Comparison of ENCODE assay signal across 8 cellular contexts in the genomic region with DNA sequence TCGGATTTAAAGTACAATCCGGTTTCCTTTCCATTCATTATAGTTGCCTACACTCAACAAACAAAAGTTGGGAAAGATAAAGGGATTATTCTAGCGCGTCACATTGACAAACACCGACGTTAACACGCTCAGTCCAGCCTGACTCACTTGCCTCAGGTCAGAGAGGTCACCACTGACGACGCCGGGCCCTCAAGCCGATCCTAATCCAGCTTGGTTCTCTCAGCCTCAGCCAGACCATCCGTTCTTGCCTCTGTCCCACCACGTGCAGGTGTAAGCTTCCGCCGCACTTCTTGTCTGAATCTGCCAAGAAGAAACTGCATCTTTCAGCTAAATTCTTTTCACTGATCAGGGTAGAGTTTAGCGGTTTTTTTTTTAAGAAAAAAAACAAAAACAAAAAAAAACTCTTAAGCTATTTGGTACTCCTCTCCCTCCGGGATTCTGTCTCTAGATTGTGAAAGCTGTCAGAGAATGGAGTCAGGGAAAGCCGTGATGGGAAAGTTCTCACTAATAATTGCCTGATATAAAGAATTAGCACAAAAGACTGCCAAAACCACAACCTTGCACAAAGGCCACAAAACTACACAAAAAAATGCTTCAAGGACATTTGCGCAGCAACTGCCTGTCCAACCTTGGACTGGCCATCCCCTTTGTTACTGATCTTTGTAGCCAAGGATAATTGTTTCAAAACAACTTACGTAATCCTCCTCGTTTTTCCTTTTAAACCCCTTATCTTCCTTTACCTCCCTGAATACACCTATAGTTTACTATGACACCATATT. TPM values are rescaled to one million over a fixed set of nuclear protein-coding genes. Genes with fewer than 3 reads are reported as not detected.
DNase-seq lines count a peak whose midpoint lies in the region; ATAC-seq, FAIRE-seq and TF ChIP-seq lines count a peak whose summit lies in the region.

No MANE protein-coding gene starts in this region.

- peaks cover 3% of the 10 kb centered on the region for H3F3A ChIP-seq in smooth muscle cell (ENCODE audit: low read depth)

- peak; percentile 62 for ATAC-seq in Panc1
- ATAC-seq in GM18498 (IDR thresholded peaks at IDR 0.05; ENCODE audit: unreplicated experiment), result no peak
- ATAC-seq in GM21737 (IDR thresholded peaks at IDR 0.05; ENCODE audit: unreplicated experiment), result no peak

- H3K9ac ChIP-seq in kidney (ENCODE audit: low read length in 2 of 2) (peak overlapping the region; percentile 1 to 21), smooth muscle cell (ENCODE audit: low read depth) (no peak overlapping the region)

- WGBS in smooth muscle cell (ENCODE audit: low lambda C conversion rate), result 28% methylated on average over 21 of the region's 21 CpGs

- peak overlapping the region; percentile 95 for H3K4me2 ChIP-seq in smooth muscle cell

- DNase-seq in NCI-H524 (lab: John Stamatoyannopoulos, UW) (peak; percentile 2 to 45), NCI-H524 treated with DMSO at 0.1 percent for 48 hours (lab: John Stamatoyannopoulos, UW) (no peak), Panc1 (ENCODE audit: low read depth, low spot score) (no peak), caudate nucleus (lab: John Stamatoyannopoulos, UW) (peak in 16 of 61 donors; percentile 10 to 58 (median 36)), kidney (peak; percentile 79), smooth muscle cell (lab: John Stamatoyannopoulos, UW; ENCODE audit: unreplicated experiment) (no peak)

- no peak for FAIRE-seq in kidney (lab: Jason Lieb, UNC)

- CTCF ChIA-PET in Panc1 (lab: Charles Lee), result no interaction called here

- H3K27me3 ChIP-seq in Panc1 (ENCODE audit: control insufficient read depth, insufficient read depth, low read length) (no peaks in the 10 kb centered on the region), smooth muscle cell (ENCODE audit: low read depth) (no peaks in the 10 kb centered on the region)

- in situ Hi-C loops in Panc1 (cut with HindIII; ENCODE audit: low pct_unique_long_range_greater_than_20kb, low sequenced_read_pairs), result no loop called here

- peaks cover 22% of the 10 kb centered on the region for H3K79me2 ChIP-seq in smooth muscle cell (ENCODE audit: low read depth)

- H3K4me3 ChIP-seq in Panc1 (ENCODE audit: low read depth in 2 of 2, low read length in 2 of 2) (peak overlapping the region; percentile 64), kidney (ENCODE audit: low read length in 2 of 2) (peak overlapping the region; percentile 43 to 58), smooth muscle cell (peak overlapping the region; percentile 73)

- H3K36me3 ChIP-seq in Panc1 (ENCODE audit: control insufficient read depth, insufficient read depth, low read length), result no peaks in the 10 kb centered on the region
- no peaks in the 10 kb centered on the region for H3K36me3 ChIP-seq in kidney (ENCODE audit: control insufficient read depth in 1 of 2, insufficient read depth in 2 of 2, low read length in 2 of 2)
- H3K36me3 ChIP-seq in smooth muscle cell (ENCODE audit: low read depth), result no peaks in the 10 kb centered on the region

- peaks cover 28% of the 10 kb centered on the region for H3K4me1 ChIP-seq in Panc1 (ENCODE audit: control insufficient read depth, insufficient read depth, low read length)
- peaks cover 0 to 7% of the 10 kb centered on the region in 2 donors for H3K4me1 ChIP-seq in kidney (ENCODE audit: control insufficient read depth in 1 of 2, insufficient read depth in 1 of 2, low read depth in 1 of 2, low read length in 2 of 2)
- peaks cover 20% of the 10 kb centered on the region for H3K4me1 ChIP-seq in smooth muscle cell (ENCODE audit: low read depth)

- H3K27ac ChIP-seq in Panc1 (ENCODE audit: low read length) (peak overlapping the region; percentile 76), caudate nucleus (ENCODE audit: low read depth, low read length) (peak overlapping the region; percentile 89), kidney (ENCODE audit: low read depth in 2 of 2, low read length in 2 of 2) (peak overlapping the region; percentile 72 to 79), smooth muscle cell (ENCODE audit: low read depth) (peak overlapping the region; percentile 74)

- no peaks in the 10 kb centered on the region for H3K9me3 ChIP-seq in Panc1 (ENCODE audit: control insufficient read depth, insufficient read depth, low read depth, low read length)
- H3K9me3 ChIP-seq in kidney (ENCODE audit: control insufficient read depth in 1 of 2, low read length in 2 of 2), result no peaks in the 10 kb centered on the region
- H3K9me3 ChIP-seq in smooth muscle cell (replicated peaks; ENCODE audit: low read depth), result no peaks in the 10 kb centered on the region

- intact Hi-C loops in Panc1 (cut with micrococcal nuclease; ENCODE audit: unreplicated experiment) (no loop called here), kidney (cut with DNase I) (no loop called here)

- no peak for TF ChIP-seq CTCF in Panc1 (IDR thresholded peaks at IDR 0.05)
- no peak for TF ChIP-seq CTCF in kidney (IDR thresholded peaks at IDR 0.05; ENCODE audit: borderline replicate concordance, extremely low read depth, insufficient read depth)
- TF ChIP-seq CTCF in smooth muscle cell (IDR thresholded peaks at IDR 0.05; ENCODE audit: borderline replicate concordance, insufficient read depth, poor library complexity, severe bottlenecking), result no peak

- peak overlapping the region; percentile 92 for H2AFZ ChIP-seq in smooth muscle cell (ENCODE audit: low read depth)

- POLR2A ChIA-PET in Panc1 (lab: Charles Lee), result interaction anchor here (0.7 to 1.1 kb wide), 3 partner anchors 17 to 606 kb away, joined by 3 to 6 read pairs (median 3); no protein-coding TSS in a partner anchor

- peaks cover 27% of the 10 kb centered on the region for H4K20me1 ChIP-seq in smooth muscle cell (ENCODE audit: low read depth)

- no TSS peak for BruUV-seq in Panc1 (replicated peaks; lab: Mats Ljungman, UMichigan)

RNA-seq across cellular contexts. Expression of a gene that starts 1.2 kb away (rescaled TPM):
- total RNA-seq in Panc1 (2021; ENCODE audit: unreplicated experiment), result 71.7 TPM
- 41.1 TPM for polyA plus RNA-seq in Panc1 (2012; ENCODE audit: insufficient read length)
- total RNA-seq in kidney, result 35.9 TPM
- polyA plus RNA-seq in kidney (ENCODE audit: insufficient read depth, low read depth, low replicate concordance), result 34.5 TPM
- total RNA-seq in smooth muscle cell, result 32.9 and 41.9 TPM in 2 replicates
- polyA plus RNA-seq in smooth muscle cell, result 21.6 and 22.0 TPM in 2 replicates

RNA-seq across cellular contexts. Expression of a gene that starts 23.5 kb away (rescaled TPM):
- total RNA-seq in Panc1 (2021; ENCODE audit: unreplicated experiment) (31.5 TPM), kidney (23.1 TPM), smooth muscle cell (50.2 and 56.5 TPM in 2 replicates)
- polyA plus RNA-seq in Panc1 (2012; ENCODE audit: insufficient read length), result 31.3 TPM
- polyA plus RNA-seq in kidney (ENCODE audit: insufficient read depth, low read depth, low replicate concordance) (10.9 TPM), smooth muscle cell (26.6 and 30.2 TPM in 2 replicates)

RNA-seq across cellular contexts. Expression of a gene that starts 23.6 kb away (rescaled TPM):
- total RNA-seq in Panc1 (2021; ENCODE audit: unreplicated experiment) (56.3 TPM), kidney (45.0 TPM), smooth muscle cell (34.2 and 47.0 TPM in 2 replicates)
- 45.5 TPM for polyA plus RNA-seq in Panc1 (2012; ENCODE audit: insufficient read length)
- polyA plus RNA-seq in kidney (ENCODE audit: insufficient read depth, low read depth, low replicate concordance) (12.3 TPM), smooth muscle cell (26.0 and 45.0 TPM in 2 replicates)

RNA-seq across cellular contexts. Expression of a gene that starts 25.9 kb away (rescaled TPM):
- total RNA-seq in Panc1 (2021; ENCODE audit: unreplicated experiment), result 2.1 TPM
- 0.87 TPM for polyA plus RNA-seq in Panc1 (2012; ENCODE audit: insufficient read length)
- total RNA-seq in kidney, result 1.9 TPM
- polyA plus RNA-seq in kidney (ENCODE audit: insufficient read depth, low read depth, low replicate concordance), result 2.6 TPM
- 1.2 and 2.1 TPM in 2 replicates for total RNA-seq in smooth muscle cell
- 0.89 and 1.1 TPM in 2 replicates for polyA plus RNA-seq in smooth muscle cell

RNA-seq across cellular contexts. Expression of a gene that starts 26.0 kb away (rescaled TPM):
- 38.5 TPM for total RNA-seq in Panc1 (2021; ENCODE audit: unreplicated experiment)
- 37.7 TPM for polyA plus RNA-seq in Panc1 (2012; ENCODE audit: insufficient read length)
- 36.8 TPM for total RNA-seq in kidney
- 22.3 TPM for polyA plus RNA-seq in kidney (ENCODE audit: insufficient read depth, low read depth, low replicate concordance)
- total RNA-seq in smooth muscle cell, result 33.9 and 55.9 TPM in 2 replicates
- 21.3 and 23.2 TPM in 2 replicates for polyA plus RNA-seq in smooth muscle cell

Comparison
In these comparisons a context has a peak if more than half of its experiments do, and no peak if none do; other contexts are left out.
1. DNase-seq: peak in NCI-H524 (2 of 2) and kidney (single experiment); none in NCI-H524 treated with DMSO at 0.1 percent for 48 hours (single experiment), Panc1 (single experiment) and smooth muscle cell (single experiment).
2. Peak in every context shown above with its lines, with median percentiles within 50 percentile points of each other: H3K27ac ChIP-seq and H3K4me3 ChIP-seq.